Comparison of ENCODE assay signal across 15 cellular contexts in the genomic region with DNA sequence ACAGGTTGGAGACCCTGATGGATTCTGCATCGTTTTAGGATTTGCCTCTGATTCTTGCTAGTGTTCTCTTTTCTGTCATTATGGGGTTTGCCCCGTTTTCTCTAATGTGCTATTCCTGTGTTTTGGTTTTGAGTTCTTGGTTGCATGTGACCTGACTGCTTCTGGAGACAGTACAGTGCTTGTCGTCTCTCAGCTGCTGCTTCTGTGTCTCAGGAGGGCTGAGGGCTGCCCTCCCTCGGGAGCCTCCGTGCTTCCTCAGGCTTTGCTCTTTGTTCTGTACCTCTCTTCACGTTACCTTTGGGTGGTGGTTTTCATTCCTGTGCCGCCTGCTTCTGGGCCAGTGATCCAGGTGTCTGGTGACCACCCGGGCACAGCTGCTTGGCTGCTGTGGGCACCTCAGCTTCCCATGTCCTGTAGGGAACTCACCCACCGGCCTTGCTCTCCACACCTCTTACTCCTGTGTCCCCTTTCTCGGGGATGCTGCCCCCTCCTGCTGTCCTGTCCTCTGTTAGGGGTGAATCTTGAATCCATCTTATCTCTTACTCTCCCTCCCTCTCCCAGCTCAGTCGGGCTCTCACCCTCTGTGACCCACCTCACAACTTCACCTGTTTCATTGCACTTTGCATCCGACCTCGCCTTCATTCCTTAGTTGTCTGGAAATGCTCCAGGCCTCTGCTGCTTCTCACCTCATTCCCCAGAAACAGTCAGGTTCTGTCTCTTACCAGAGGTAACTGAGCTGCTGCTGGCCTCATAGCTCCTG. TPM values are rescaled to one million over a fixed set of nuclear protein-coding genes. Genes with fewer than 3 reads are reported as not detected.
DNase-seq lines count a peak whose midpoint lies in the region; ATAC-seq, FAIRE-seq and TF ChIP-seq lines count a peak whose summit lies in the region.
"Had no signal": no experiment of that assay in that cellular context is flagged by ENCODE, and none has a peak within 500 bp of the region (broad histone marks: within the 10 kb centered on the region; RNA-seq: fewer than 3 reads in every experiment).

No MANE protein-coding gene starts in this region.

- no peak overlapping the region for H3K4me3 Mint-ChIP-seq in central memory CD8-positive, alpha-beta T cell
- no peak overlapping the region for H3K4me3 Mint-ChIP-seq in osteocyte (ENCODE audit: unreplicated experiment)

- H3K4me1 Mint-ChIP-seq in central memory CD8-positive, alpha-beta T cell, result peaks cover 51% of the 10 kb centered on the region
- H3K4me1 Mint-ChIP-seq in osteocyte (ENCODE audit: unreplicated experiment), result peaks cover 22% of the 10 kb centered on the region

- peak overlapping the region; percentile 63 for H3K27ac Mint-ChIP-seq in central memory CD8-positive, alpha-beta T cell (ENCODE audit: low read depth)
- peak overlapping the region; percentile 56 for H3K27ac Mint-ChIP-seq in osteocyte (ENCODE audit: unreplicated experiment)

- DNase-seq in NCI-H2171 treated with DMSO at 0.1 percent for 48 hours (lab: John Stamatoyannopoulos, UW) (peak; percentile 13), NCI-H2171 (lab: John Stamatoyannopoulos, UW) (no peak), NB4 (ENCODE audit: low read depth) (peak; percentile 7), osteocyte (ENCODE audit: extremely low spot score, unreplicated experiment) (no peak), AG08395 (ENCODE audit: low spot score) (no peak), D341Med (ENCODE audit: low spot score) (no peak), GM19239 (ENCODE audit: insufficient read length, low spot score) (no peak)
- no peak for DNase-seq in central memory CD8-positive, alpha-beta T cell (ENCODE audit: low spot score in 2 of 2)
- DNase-seq: 8988T, brain microvascular endothelial cell, DMS 273 treated with DMSO at 0.1 percent for 48 hours, MV-4-11, NCI-H446, PC-3, upper lobe of right lung had no signal

- ATAC-seq in central memory CD8-positive, alpha-beta T cell (replicated peaks; ENCODE audit: extremely low read depth, poor library complexity, severe bottlenecking), result no peak
- ATAC-seq: PC-3, upper lobe of right lung had no signal

- H3K27me3 Mint-ChIP-seq in central memory CD8-positive, alpha-beta T cell, result no peaks in the 10 kb centered on the region
- H3K27me3 Mint-ChIP-seq in osteocyte (ENCODE audit: unreplicated experiment), result no peaks in the 10 kb centered on the region

- TF ChIP-seq CTCF in NB4 (IDR thresholded peaks at IDR 0.05; ENCODE audit: low read depth, low read length) (no peak), osteocyte (IDR thresholded peaks at IDR 0.05) (no peak)

- no peak overlapping the region for H3K4me3 ChIP-seq in NB4 (ENCODE audit: low read depth, low read length)
- H3K4me3 ChIP-seq: upper lobe of right lung had no signal

- TF ChIP-seq POLR2A in NB4 (IDR thresholded peaks at IDR 0.05; ENCODE audit: extremely low read depth, insufficient read length), result no peak

- no peak for FAIRE-seq in GM19239 (lab: Jason Lieb, UNC)

- no peaks in the 10 kb centered on the region for H3K9me3 Mint-ChIP-seq in central memory CD8-positive, alpha-beta T cell
- H3K9me3 Mint-ChIP-seq in osteocyte (ENCODE audit: unreplicated experiment), result no peaks in the 10 kb centered on the region

- peaks cover 59% of the 10 kb centered on the region for H3K36me3 Mint-ChIP-seq in central memory CD8-positive, alpha-beta T cell (ENCODE audit: insufficient read depth)
- peaks cover 45% of the 10 kb centered on the region for H3K36me3 Mint-ChIP-seq in osteocyte (ENCODE audit: unreplicated experiment)

RNA-seq across cellular contexts. Expression of a gene that starts 33.2 kb away (rescaled TPM):
- total RNA-seq in osteocyte, result 41.9 and 54.2 TPM in 2 replicates

Comparison
In these comparisons a context has a peak if more than half of its experiments do, and no peak if none do; other contexts are left out.
1. DNase-seq: peak in NCI-H2171 treated with DMSO at 0.1 percent for 48 hours (single experiment) and NB4 (single experiment); none in NCI-H2171 (single experiment), central memory CD8-positive, alpha-beta T cell (0 of 2), osteocyte (single experiment), AG08395 (single experiment), D341Med (single experiment) and GM19239 (single experiment).